Comparison of ENCODE assay signal across 8 cellular contexts in genomic region chr2:177212895-177213856, GRCh38. TPM values are rescaled to one million over a fixed set of nuclear protein-coding genes. Genes with fewer than 3 reads are reported as not detected.
DNase-seq lines count a peak whose midpoint lies in the region; ATAC-seq and TF ChIP-seq lines count a peak whose summit lies in the region.

No MANE protein-coding gene starts in this region.

- under 1% methylated on average over 50 of the region's 74 CpGs for WGBS in smooth muscle cell (ENCODE audit: low lambda C conversion rate)

- peak overlapping the region; percentile 99 to 100 (median 100) for H3K27ac Mint-ChIP-seq in immature natural killer cell

- H3K4me3 Mint-ChIP-seq in immature natural killer cell: peak overlapping the region; percentile 92 to 96 (median 95)

- H4K20me1 ChIP-seq in smooth muscle cell (ENCODE audit: low read depth): peaks cover 50% of the 10 kb centered on the region

- H3K9me3 Mint-ChIP-seq in immature natural killer cell: no peaks in the 10 kb centered on the region

- peaks cover 19 to 35% (median 34%) of the 10 kb centered on the region in 3 donors for H3K27me3 Mint-ChIP-seq in immature natural killer cell (ENCODE audit: low read depth in 3 of 3)

- peak overlapping the region; percentile 93 for H3K4me2 ChIP-seq in smooth muscle cell

- POLR2A ChIA-PET in AG04449 (lab: Yijun Ruan, JAX): interaction anchor here (0.8 to 1.7 kb wide), 4 partner anchors 11 to 51 kb away, joined by 3 to 20 read pairs (median 8); partner anchors contain the start of gene NFE2L2

- H3K79me2 ChIP-seq in smooth muscle cell (ENCODE audit: low read depth): peaks cover 60% of the 10 kb centered on the region

- CTCF ChIA-PET in AG04449 (lab: Yijun Ruan, JAX): interaction anchor here (0.6 to 1.5 kb wide), 3 partner anchors 12 to 52 kb away, joined by 3 to 4 read pairs (median 4); no protein-coding TSS in a partner anchor

- peaks cover 10 to 26% (median 21%) of the 10 kb centered on the region in 3 donors for H3K36me3 Mint-ChIP-seq in immature natural killer cell

- H3K27me3 ChIP-seq in smooth muscle cell (ENCODE audit: low read depth): no peaks in the 10 kb centered on the region

- H3K9me3 ChIP-seq in smooth muscle cell (replicated peaks; ENCODE audit: low read depth): no peaks in the 10 kb centered on the region

- peaks cover 18% of the 10 kb centered on the region for H3K36me3 ChIP-seq in smooth muscle cell (ENCODE audit: low read depth)

- ATAC-seq in GM18870 (IDR thresholded peaks at IDR 0.05; ENCODE audit: unreplicated experiment) (peak; percentile 41), HG03103 (IDR thresholded peaks at IDR 0.05; ENCODE audit: low read depth, unreplicated experiment) (peak; percentile 39)

- in situ Hi-C loops in T47D (cut with HindIII; ENCODE audit: low pct_unique_long_range_greater_than_20kb, low sequenced_read_pairs): no loop called here

- H3K4me3 ChIP-seq in AG04449 (ENCODE audit: low read depth, low read length): peak overlapping the region; percentile 65
- peak overlapping the region; percentile 87 for H3K4me3 ChIP-seq in smooth muscle cell

- H3K4me1 Mint-ChIP-seq in immature natural killer cell: peaks cover 51 to 67% of the 10 kb centered on the region in 2 donors

- DNase-seq in AG04449 (ENCODE audit: low read depth, low spot score) (peak; percentile 28), NCI-H2171 treated with DMSO at 0.1 percent for 48 hours (lab: John Stamatoyannopoulos, UW) (peak; percentile 91), T47D (ENCODE audit: low read depth in 1 of 2, low spot score in 1 of 2) (peak; percentile 66 to 88), immature natural killer cell (peak; percentile 90 to 93 (median 92)), smooth muscle cell (lab: John Stamatoyannopoulos, UW; ENCODE audit: unreplicated experiment) (peak; percentile 97)

- H3F3A ChIP-seq in smooth muscle cell (ENCODE audit: low read depth): peaks cover 21% of the 10 kb centered on the region

- H3K4me1 ChIP-seq in smooth muscle cell (ENCODE audit: low read depth): peaks cover 22% of the 10 kb centered on the region

- peak overlapping the region; percentile 100 for H3K9ac ChIP-seq in smooth muscle cell (ENCODE audit: low read depth)

- TF ChIP-seq CTCF in AG04449 (IDR thresholded peaks at IDR 0.05; ENCODE audit: insufficient read depth, low read length, missing control alignments): no peak
- no peak for TF ChIP-seq CTCF in VCaP (conservative IDR thresholded peaks at IDR 0.05)
- TF ChIP-seq CTCF in smooth muscle cell (IDR thresholded peaks at IDR 0.05; ENCODE audit: borderline replicate concordance, insufficient read depth, poor library complexity, severe bottlenecking): no peak

- no peak overlapping the region for H2AFZ ChIP-seq in smooth muscle cell (ENCODE audit: low read depth)

- H3K27ac ChIP-seq in VCaP: peak overlapping the region; percentile 97
- H3K27ac ChIP-seq in smooth muscle cell (ENCODE audit: low read depth): peak overlapping the region; percentile 98

RNA-seq across cellular contexts. Expression of gene HNRNPA3, which starts 0.6 kb away (rescaled TPM):
- 10 to 100 TPM; 47.7 to 85.5 (median 49.7) TPM for polyA plus RNA-seq in immature natural killer cell
- 55.8 and 58.5 TPM in 2 replicates for total RNA-seq in smooth muscle cell
- 40.3 and 59.6 TPM in 2 replicates for polyA plus RNA-seq in smooth muscle cell

RNA-seq across cellular contexts. Expression of gene NFE2L2, which starts 51.4 kb away (rescaled TPM):
- polyA plus RNA-seq in immature natural killer cell (10 to 100 TPM; 36.9 to 50.2 (median 41.2) TPM), smooth muscle cell (64.4 and 68.9 TPM in 2 replicates)
- total RNA-seq in smooth muscle cell: 110 and 118 TPM in 2 replicates

Comparison
In these comparisons a context has a peak if more than half of its experiments do, and no peak if none do; other contexts are left out.
1. Peak in every context shown above with its lines: DNase-seq, ATAC-seq, H3K4me3 ChIP-seq and H3K27ac ChIP-seq.
2. DNase-seq: peak in every context shown above with its lines; median percentile 97 in smooth muscle cell; 92 in immature natural killer cell; 91 in NCI-H2171 treated with DMSO at 0.1 percent for 48 hours; 77 in T47D; 28 in AG04449.